9 cellular contexts compared by ENCODE assay signal in genomic region chr13:29081036-29081435, GRCh38.
DNase-seq lines count a peak whose midpoint lies in the region; ATAC-seq, FAIRE-seq and TF ChIP-seq lines count a peak whose summit lies in the region.
"Had no signal": no experiment of that assay in that cellular context is flagged by ENCODE, and none has a peak within 500 bp of the region (broad histone marks: within the 10 kb centered on the region; RNA-seq: fewer than 3 reads in every experiment).

No MANE protein-coding gene starts in this region.

- H3K4me2 ChIP-seq in HepG2 (ENCODE audit: low read depth, low read length) (no peak overlapping the region), OCI-LY7 (ENCODE audit: low read length) (peak overlapping the region; percentile 34; the same call in 1 of the 2 replicates)

- no TSS peak for BruUV-seq in HepG2 (replicated peaks; lab: Mats Ljungman, UMichigan)
- BruUV-seq in OCI-LY7 (replicated peaks; lab: Mats Ljungman, UMichigan) = no TSS peak

- POLR2A ChIA-PET in HepG2 (lab: Yijun Ruan, JAX) (no interaction called here), OCI-LY7 (lab: Charles Lee) (interaction anchor here (0.6 to 0.8 kb wide), 2 partner anchors 114 to 487 kb away, joined by 4 read pairs; no protein-coding TSS in a partner anchor)

- peaks cover 0 to 3% (median 0%) of the 10 kb centered on the region in 4 donors for H3K9me3 ChIP-seq in liver (ENCODE audit: control insufficient read depth in 4 of 4, low read length in 3 of 4)
- H3K9me3 ChIP-seq in HepG2 (ENCODE audit: low read length) = peaks cover 95% of the 10 kb centered on the region
- no peaks in the 10 kb centered on the region for H3K9me3 ChIP-seq in OCI-LY7 (ENCODE audit: low read length)
- peaks cover 5% of the 10 kb centered on the region for H3K9me3 ChIP-seq in suprapubic skin

- no peak for TF ChIP-seq EP300 in HepG2 (IDR thresholded peaks at IDR 0.05; ENCODE audit: low read depth in 2 of 2, low read length in 2 of 2)
- TF ChIP-seq EP300 in HepG2 (CRISPR knock-in tag; IDR thresholded peaks at IDR 0.05; ENCODE audit: borderline replicate concordance) = no peak
- TF ChIP-seq EP300 in suprapubic skin (IDR thresholded peaks at IDR 0.05) = no peak

- TF ChIP-seq CTCF in liver (IDR thresholded peaks at IDR 0.05; ENCODE audit: low read depth, low read length, missing input control) = peak; percentile 52
- TF ChIP-seq CTCF in HepG2 (CRISPR knock-in tag; IDR thresholded peaks at IDR 0.05) = no peak
- TF ChIP-seq CTCF in OCI-LY7 (conservative IDR thresholded peaks at IDR 0.05; ENCODE audit: low read length) = peak; percentile 59
- no peak for TF ChIP-seq CTCF in suprapubic skin (IDR thresholded peaks at IDR 0.05)

- H3K9ac ChIP-seq in liver (ENCODE audit: low read depth in 1 of 2, low read length in 2 of 2) (no peak overlapping the region), HepG2 (ENCODE audit: insufficient read depth, low read depth, low read length) (no peak overlapping the region)

- CTCF ChIA-PET in HepG2 (lab: Yijun Ruan, JAX; ENCODE audit: low intra/inter-chr PET ratio, low total read pairs) = no interaction called here
- CTCF ChIA-PET in OCI-LY7 (lab: Charles Lee; ENCODE audit: unreplicated experiment) = no interaction called here

- no peaks in the 10 kb centered on the region for H4K20me1 ChIP-seq in HepG2 (ENCODE audit: insufficient read depth, low read length)
- no peaks in the 10 kb centered on the region for H4K20me1 ChIP-seq in OCI-LY7 (ENCODE audit: insufficient read depth, low read length)

- H2AFZ ChIP-seq in HepG2 (ENCODE audit: low read length) = no peak overlapping the region
- H2AFZ ChIP-seq in OCI-LY7 (ENCODE audit: low read length) = no peak overlapping the region

- TF ChIP-seq RAD21 in liver (IDR thresholded peaks at IDR 0.05) (peak; percentile 79 to 86), HepG2 (CRISPR knock-in tag; IDR thresholded peaks at IDR 0.05) (no peak)

- intact Hi-C loops in HepG2 (cut with micrococcal nuclease; ENCODE audit: unreplicated experiment) (no loop called here), OCI-LY7 (cut with micrococcal nuclease; ENCODE audit: unreplicated experiment) (loop anchor here (1.0 to 2.0 kb wide), 2 partner anchors 179 to 282 kb away; no protein-coding TSS in a partner anchor), cardiac septum (cut with DNase I) (no loop called here)

- H3K79me2 ChIP-seq in HepG2 (ENCODE audit: insufficient read depth, low read length) (no peaks in the 10 kb centered on the region), OCI-LY7 (ENCODE audit: insufficient read depth, low read depth, low read length) (no peaks in the 10 kb centered on the region)

- H3K27ac ChIP-seq in liver (ENCODE audit: low read depth in 1 of 2, low read length in 2 of 2) (no peak overlapping the region), HepG2 (ENCODE audit: extremely low read length, insufficient read depth, low read length) (no peak overlapping the region), OCI-LY7 (ENCODE audit: low read depth, low read length, poor library complexity, severe bottlenecking) (no peak overlapping the region), suprapubic skin (no peak overlapping the region)

- in situ Hi-C loops in HepG2 (cut with HindIII; ENCODE audit: extremely low pct_ligation_motif_present, low pct_unique_long_range_greater_than_20kb) = no loop called here

- no peaks in the 10 kb centered on the region for H3K36me3 ChIP-seq in liver (ENCODE audit: control insufficient read depth in 4 of 4, insufficient read depth in 3 of 4, low read depth in 1 of 4, low read length in 3 of 4)
- H3K36me3 ChIP-seq in HepG2 (replicated peaks in 1 of 2; ENCODE audit: control insufficient read depth in 1 of 2, insufficient read depth in 2 of 2, low read length in 2 of 2) = no peaks in the 10 kb centered on the region
- no peaks in the 10 kb centered on the region for H3K36me3 ChIP-seq in OCI-LY7 (ENCODE audit: insufficient read depth, low read length)
- H3K36me3 ChIP-seq in suprapubic skin = no peaks in the 10 kb centered on the region

- H3K4me3 ChIP-seq in liver (ENCODE audit: low read depth in 1 of 3, low read length in 3 of 3) (no peak overlapping the region), HepG2 (replicated peaks in 1 of 3; ENCODE audit: insufficient read depth in 1 of 3, low read depth in 2 of 3, low read length in 3 of 3) (no peak overlapping the region), OCI-LY7 (ENCODE audit: low read depth, low read length, poor library complexity, severe bottlenecking) (no peak overlapping the region), suprapubic skin (no peak overlapping the region)

- DNase-seq in HepG2 (ENCODE audit: low spot score) (no peak), OCI-LY7 (ENCODE audit: low spot score) (peak; percentile 71), NCI-H2227 (lab: John Stamatoyannopoulos, UW; ENCODE audit: unreplicated experiment) (no peak), suprapubic skin (ENCODE audit: low spot score in 2 of 2) (no peak), islet precursor cell (no peak), cardiac septum (ENCODE audit: low spot score) (no peak)
- DNase-seq: T1000 had no signal

- no peak for ATAC-seq in HepG2
- ATAC-seq in HG02981 (IDR thresholded peaks at IDR 0.05; ENCODE audit: unreplicated experiment) = peak; percentile 85

- no peak for FAIRE-seq in HepG2 (lab: Jason Lieb, UNC)

- H3K4me1 ChIP-seq in liver (ENCODE audit: control insufficient read depth in 4 of 4, insufficient read depth in 4 of 4, low read length in 3 of 4) (no peaks in the 10 kb centered on the region), HepG2 (ENCODE audit: insufficient read depth, low read length) (no peaks in the 10 kb centered on the region), OCI-LY7 (ENCODE audit: insufficient read depth, low read length, poor library complexity, severe bottlenecking) (peaks cover 3% of the 10 kb centered on the region), suprapubic skin (no peaks in the 10 kb centered on the region)

- H3K9me2 ChIP-seq in OCI-LY7 (ENCODE audit: insufficient read depth, low read length) = no peaks in the 10 kb centered on the region

- TF ChIP-seq POLR2A in HepG2 (IDR thresholded peaks at IDR 0.05; ENCODE audit: insufficient read depth in 1 of 2, low read depth in 2 of 2, low read length in 2 of 2) = no peak
- no peak for TF ChIP-seq POLR2A in suprapubic skin (IDR thresholded peaks at IDR 0.05)

- 74% methylated on average over 1 of the region's 1 CpG for WGBS in liver
- 0% methylated on average over 1 of the region's 1 CpG for WGBS in HepG2 (ENCODE audit: low lambda C conversion rate)
- WGBS in suprapubic skin = 42% methylated on average over 1 of the region's 1 CpG

- no peaks in the 10 kb centered on the region for H3K27me3 ChIP-seq in liver (ENCODE audit: control insufficient read depth in 4 of 4, insufficient read depth in 4 of 4, low read length in 3 of 4)
- H3K27me3 ChIP-seq in HepG2 (ENCODE audit: control insufficient read depth in 1 of 2, insufficient read depth in 2 of 2, low read length in 2 of 2) = no peaks in the 10 kb centered on the region; a peak in 1 of 5 replicates
- H3K27me3 ChIP-seq in suprapubic skin = no peaks in the 10 kb centered on the region

TF ChIP-seq in liver, 16 proteins besides CTCF, POLR2A, EP300 and RAD21 (continues in another document):
- TF ChIP-seq HNF4A (conservative IDR thresholded peaks at IDR 0.05) (no peak), JUND (IDR thresholded peaks at IDR 0.05) (no peak), YY1 (IDR thresholded peaks at IDR 0.05) (no peak), RXRA (IDR thresholded peaks at IDR 0.05) (no peak), NR2F2 (IDR thresholded peaks at IDR 0.05) (no peak), EGR1 (IDR thresholded peaks at IDR 0.05; ENCODE audit: low read depth in 2 of 2) (no peak)

TF ChIP-seq in HepG2, 621 proteins besides CTCF, POLR2A, EP300 and RAD21:
- TF ChIP-seq TSC22D2 (CRISPR knock-in tag; IDR thresholded peaks at IDR 0.05; ENCODE audit: borderline replicate concordance) = no peak

Comparison
In these comparisons a context has a peak if more than half of its experiments do, and no peak if none do; other contexts are left out.
1. CTCF ChIP-seq: peak in liver (single experiment) and OCI-LY7 (single experiment); none in HepG2 (single experiment) and suprapubic skin (0 of 2).